Comparison of ENCODE assay signal across 8 cellular contexts in the genomic region with DNA sequence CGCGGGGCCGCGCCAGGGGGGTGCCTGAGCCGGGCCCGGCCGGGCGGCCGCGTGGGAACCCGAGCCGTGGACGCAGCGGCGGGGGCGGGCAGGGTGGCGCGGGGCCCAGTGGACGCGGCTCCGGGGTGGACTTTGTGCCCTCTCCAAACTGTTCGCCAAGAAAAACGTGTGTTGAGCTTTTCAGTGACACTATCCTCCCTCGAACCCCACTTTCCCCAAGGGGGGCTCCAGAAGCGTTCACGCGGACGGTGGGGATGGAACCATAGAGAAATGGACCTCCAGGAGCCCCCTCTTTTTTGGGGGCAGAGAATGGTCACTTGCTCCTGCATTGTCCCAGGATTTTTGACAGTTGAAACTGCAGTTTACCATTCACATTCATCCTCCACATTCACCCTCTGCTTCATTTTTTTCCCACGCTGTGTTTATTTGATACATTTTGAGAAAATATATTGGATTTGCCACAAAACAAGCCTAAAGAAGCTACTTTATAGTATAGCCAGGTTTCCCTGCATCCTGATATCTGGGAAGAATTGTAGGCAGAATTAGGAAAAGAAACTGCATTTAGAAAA. TPM values are rescaled to one million over a fixed set of nuclear protein-coding genes. Genes with fewer than 3 reads are reported as not detected.
DNase-seq lines count a peak whose midpoint lies in the region; ATAC-seq and TF ChIP-seq lines count a peak whose summit lies in the region.

No MANE protein-coding gene starts in this region.

- intact Hi-C loops in A673 (cut with micrococcal nuclease; ENCODE audit: unreplicated experiment): no loop called here

- H3K4me3 ChIP-seq in A673 (ENCODE audit: low read depth, low read length, poor library complexity, severe bottlenecking) (peak overlapping the region; percentile 82), HL-60 (replicated peaks; ENCODE audit: insufficient read depth, low read length) (peak overlapping the region; percentile 61), brain microvascular endothelial cell (ENCODE audit: low read depth, low read length) (peak overlapping the region; percentile 74), mononuclear cell (ENCODE audit: low read length) (peak overlapping the region; percentile 77)

- TF ChIP-seq CTCF in A673 (conservative IDR thresholded peaks at IDR 0.05; ENCODE audit: low read depth, low read length) (no peak), HL-60 (IDR thresholded peaks at IDR 0.05; ENCODE audit: insufficient read depth, low read length) (no peak), brain microvascular endothelial cell (IDR thresholded peaks at IDR 0.05; ENCODE audit: low read depth, low read length, missing control alignments) (no peak)

- TSS peak; percentile 42 for BruUV-seq in A673 (replicated peaks; lab: Mats Ljungman, UMichigan)

- H3K9me3 ChIP-seq in A673 (ENCODE audit: low read depth, low read length, poor library complexity, severe bottlenecking) (no peaks in the 10 kb centered on the region), mononuclear cell (ENCODE audit: low read depth, low read length) (no peaks in the 10 kb centered on the region)

- DNase-seq in A673 (ENCODE audit: low spot score) (peak; percentile 44), HL-60 (ENCODE audit: low read depth in 1 of 2, low spot score in 1 of 2) (no peak), brain microvascular endothelial cell (peak; percentile 34), cerebellar nuclear complex (lab: John Stamatoyannopoulos, UW) (no peak), amniotic stem cell (lab: John Stamatoyannopoulos, UW) (no peak), iPS-NIHi11 (ENCODE audit: low spot score) (no peak)

- H3K36me3 ChIP-seq in A673 (ENCODE audit: insufficient read depth, low read length, poor library complexity, severe bottlenecking) (no peaks in the 10 kb centered on the region), brain microvascular endothelial cell (replicated peaks) (no peaks in the 10 kb centered on the region)

- H3K27ac ChIP-seq in A673 (ENCODE audit: low read depth, low read length, poor library complexity, severe bottlenecking) (peak overlapping the region; percentile 89), HL-60 (replicated peaks) (peak overlapping the region; percentile 99), brain microvascular endothelial cell (peak overlapping the region; percentile 93)

- CTCF ChIA-PET in A673 (lab: Charles Lee): no interaction called here

- no peak for ATAC-seq in HG02840 (IDR thresholded peaks at IDR 0.05; ENCODE audit: low FRiP score, unreplicated experiment)

- H3K4me1 ChIP-seq in A673 (ENCODE audit: insufficient read depth, low read length, poor library complexity, severe bottlenecking) (peaks cover 17% of the 10 kb centered on the region), mononuclear cell (ENCODE audit: insufficient read depth, low read length) (peaks cover 23% of the 10 kb centered on the region)

- no peaks in the 10 kb centered on the region for H3K27me3 ChIP-seq in A673 (replicated peaks; ENCODE audit: insufficient read depth, low read depth, low read length, poor library complexity)
- H3K27me3 ChIP-seq in HL-60 (ENCODE audit: insufficient read depth, poor library complexity, severe bottlenecking): no peaks in the 10 kb centered on the region
- H3K27me3 ChIP-seq in brain microvascular endothelial cell (replicated peaks): no peaks in the 10 kb centered on the region
- H3K27me3 ChIP-seq in mononuclear cell (ENCODE audit: insufficient read depth, low read length): no peaks in the 10 kb centered on the region

- POLR2A ChIA-PET in A673 (lab: Charles Lee; ENCODE audit: low non-redundant PET): no interaction called here

- in situ Hi-C loops in brain microvascular endothelial cell (cut with HindIII; ENCODE audit: low pct_ligation_motif_present, low sequenced_read_pairs): loop anchor here (25.0 kb wide), 1 partner anchor 247 kb away; no protein-coding TSS in a partner anchor

RNA-seq across cellular contexts. Expression of gene HIVEP1, which starts 2.8 kb away (rescaled TPM):
- total RNA-seq in A673 (2021) (18.5 and 21.5 TPM in 2 replicates), mononuclear cell (127 TPM)

Comparison
In these comparisons a context has a peak if more than half of its experiments do, and no peak if none do; other contexts are left out.
1. DNase-seq: peak in A673 (single experiment) and brain microvascular endothelial cell (single experiment); none in HL-60 (0 of 2), cerebellar nuclear complex (0 of 2), amniotic stem cell (single experiment) and iPS-NIHi11 (single experiment).
2. Peak in every context shown above with its lines, with median percentiles within 50 percentile points of each other: H3K27ac ChIP-seq and H3K4me3 ChIP-seq.